ENCODE assay signal across 8 cellular contexts in genomic region chr1:212368073-212368484, GRCh38. TPM values are rescaled to one million over a fixed set of nuclear protein-coding genes. Genes with fewer than 3 reads are reported as not detected.
A peak's percentile ranks its signal among the peaks of the same experiment; 100 is the strongest.
DNase-seq lines count a peak whose midpoint lies in the region; ATAC-seq and TF ChIP-seq lines count a peak whose summit lies in the region.

No MANE protein-coding gene starts in this region.

- no peaks in the 10 kb centered on the region for H3K9me3 ChIP-seq in SK-N-SH

- POLR2A ChIA-PET in SK-N-SH (lab: Yijun Ruan, JAX), result interaction anchor here (0.6 kb wide), 1 partner anchor 297 kb away, joined by 3 read pairs; no protein-coding TSS in a partner anchor

- H4K20me1 ChIP-seq in SK-N-SH (ENCODE audit: insufficient read depth), result no peaks in the 10 kb centered on the region

- H3K4me1 ChIP-seq in SK-N-SH (ENCODE audit: control insufficient read depth in 1 of 2, insufficient read depth in 2 of 2, low read depth in 1 of 2, low read length in 1 of 2), result no peaks in the 10 kb centered on the region

- CTCF ChIA-PET in SK-N-SH (lab: Yijun Ruan, JAX), result interaction anchor here (0.6 to 5.7 kb wide), 23 partner anchors 8 to 687 kb away, joined by 3 to 42 read pairs (median 3); no protein-coding TSS in a partner anchor

- peak; percentile 99 for TF ChIP-seq CTCF in LNCAP (IDR thresholded peaks at IDR 0.05)
- TF ChIP-seq CTCF in SK-N-SH (IDR thresholded peaks at IDR 0.05), result peak; percentile 87
- TF ChIP-seq CTCF in astrocyte of the cerebellum (IDR thresholded peaks at IDR 0.05; ENCODE audit: low read depth, low read length, missing control alignments), result peak; percentile 92

- peaks cover 21 to 22% of the 10 kb centered on the region in 2 experiments for H3K36me3 ChIP-seq in SK-N-SH (replicated peaks in 1 of 2; ENCODE audit: control insufficient read depth in 1 of 2, insufficient read depth in 2 of 2, low read length in 1 of 2)

- ATAC-seq in GM21526 (IDR thresholded peaks at IDR 0.05; ENCODE audit: low FRiP score, unreplicated experiment) (peak; percentile 85), HG02588 (IDR thresholded peaks at IDR 0.05; ENCODE audit: unreplicated experiment) (no peak)

- no peak overlapping the region for H3K27ac ChIP-seq in SK-N-SH (ENCODE audit: low read depth in 2 of 2, low read length in 1 of 2)

- no peak overlapping the region for H3K9ac ChIP-seq in SK-N-SH

- 59% methylated on average over 3 of the region's 3 CpGs for WGBS in SK-N-SH (ENCODE audit: low lambda C conversion rate)

- H3K4me3 ChIP-seq in SK-N-SH (ENCODE audit: low read depth in 2 of 2, low read length in 1 of 2), result no peak overlapping the region
- no peak overlapping the region for H3K4me3 ChIP-seq in astrocyte of the cerebellum (ENCODE audit: low read depth, low read length)

- H3K27me3 ChIP-seq in SK-N-SH (ENCODE audit: insufficient read depth), result no peaks in the 10 kb centered on the region

- TF ChIP-seq RAD21 in SK-N-SH (IDR thresholded peaks at IDR 0.05; ENCODE audit: low read length), result peak; percentile 82

- no peak for TF ChIP-seq EP300 in SK-N-SH (IDR thresholded peaks at IDR 0.05; ENCODE audit: borderline replicate concordance in 1 of 2, low read depth in 1 of 2, low read length in 1 of 2)

- H3F3A ChIP-seq in SK-N-SH (replicated peaks; ENCODE audit: insufficient read depth), result no peaks in the 10 kb centered on the region

- in situ Hi-C loops in astrocyte of the cerebellum (cut with HindIII; ENCODE audit: low sequenced_read_pairs), result loop anchor here (10.0 kb wide), 1 partner anchor 303 kb away; no protein-coding TSS in a partner anchor

- DNase-seq in DMS53 treated with DMSO at 0.1 percent for 48 hours (lab: John Stamatoyannopoulos, UW; ENCODE audit: unreplicated experiment) (peak; percentile 60), SK-N-SH (peak; percentile 60), astrocyte of the cerebellum (ENCODE audit: low read depth) (peak; percentile 69), iPS DF 19.7 (ENCODE audit: low read depth, low spot score) (peak; percentile 47)
- DNase-seq in stimulated activated CD4-positive, alpha-beta T cell treated with anti-CD3 and anti-CD28 coated beads, Interleukin-12 subunit alpha, Interleukin-12 subunit beta, amount 100 ng/mL, for 48 hours (ENCODE audit: low read depth in 2 of 3, low spot score in 1 of 3), result peak; percentile 23 to 61 (median 31)

- no peaks in the 10 kb centered on the region for H3K79me2 ChIP-seq in SK-N-SH (ENCODE audit: insufficient read depth)

- H2AFZ ChIP-seq in SK-N-SH (ENCODE audit: low read depth), result no peak overlapping the region

- H3K9me2 ChIP-seq in SK-N-SH, result no peaks in the 10 kb centered on the region

- H3K4me2 ChIP-seq in SK-N-SH, result no peak overlapping the region

TF ChIP-seq in SK-N-SH, 30 proteins besides CTCF, POLR2A, EP300 and RAD21:
- TF ChIP-seq ELF1 (IDR thresholded peaks at IDR 0.05) (no peak), SMC3 (IDR thresholded peaks at IDR 0.05; ENCODE audit: low read depth, low read length) (peak; percentile 68)

RNA-seq across cellular contexts. Expression of gene PACC1, which starts 46.6 kb away (rescaled TPM):
- polyA plus RNA-seq in SK-N-SH (2012; rRNA removed), result 23.1 and 34.8 TPM in 2 replicates
- 18.3 and 25.0 TPM in 2 replicates for polyA plus RNA-seq in SK-N-SH (2012; cell fraction: cytosol; rRNA removed)
- 20.5 and 26.9 TPM in 2 replicates for polyA plus RNA-seq in SK-N-SH (2012; cell fraction: nucleus; rRNA removed)
